In the genomic region with DNA sequence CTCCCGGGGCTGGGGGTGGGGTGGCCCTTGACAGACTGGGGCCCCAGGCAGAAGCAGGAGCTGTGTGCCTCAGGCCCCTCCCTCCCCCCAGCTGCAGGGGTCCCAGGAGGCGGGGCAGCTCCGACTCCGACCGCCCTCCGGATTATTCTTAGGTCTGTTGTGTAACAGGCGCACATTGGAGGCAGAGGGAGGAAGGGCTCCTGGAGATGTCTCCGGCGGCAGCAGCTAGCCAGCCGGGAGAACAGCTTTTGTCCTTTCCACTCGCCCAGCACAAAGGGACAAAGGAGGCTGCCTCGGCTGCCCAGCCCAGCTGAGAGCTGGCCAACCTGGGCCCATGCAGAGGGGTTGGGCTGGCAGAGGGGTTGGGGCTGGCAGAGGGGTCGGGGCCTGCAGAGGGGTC, we compare ENCODE assay signal across 14 cellular contexts. TPM values are rescaled to one million over a fixed set of nuclear protein-coding genes. Genes with fewer than 3 reads are reported as not detected.
DNase-seq lines count a peak whose midpoint lies in the region; ATAC-seq and TF ChIP-seq lines count a peak whose summit lies in the region.
"Had no signal": no experiment of that assay in that cellular context is flagged by ENCODE, and none has a peak within 500 bp of the region (broad histone marks: within the 10 kb centered on the region; RNA-seq: fewer than 3 reads in every experiment).

No MANE protein-coding gene starts in this region.

- no peak overlapping the region for H3K27ac ChIP-seq in GM23248
- H3K27ac ChIP-seq: epithelial cell of prostate, suprapubic skin had no signal

- no peaks in the 10 kb centered on the region for H4K20me1 ChIP-seq in GM23248 (ENCODE audit: insufficient read depth)

- no peak overlapping the region for H3K9ac ChIP-seq in GM23248

- H3K4me2 ChIP-seq in GM23248 (ENCODE audit: unreplicated experiment): no peak overlapping the region

- H3K4me3 ChIP-seq in choroid plexus epithelial cell (ENCODE audit: low read depth, low read length) (no peak overlapping the region), mucosa of descending colon (no peak overlapping the region), GM23248 (no peak overlapping the region)
- H3K4me3 ChIP-seq: A549, suprapubic skin had no signal

- H2AFZ ChIP-seq in GM23248: no peak overlapping the region

- H3K36me3 ChIP-seq in mucosa of descending colon (ENCODE audit: low read depth) (no peaks in the 10 kb centered on the region), GM23248 (ENCODE audit: low read depth) (no peaks in the 10 kb centered on the region)
- H3K36me3 ChIP-seq: suprapubic skin had no signal

- in situ Hi-C loops in GM23248 (cut with MboI): no loop called here

- H3K27me3 ChIP-seq in GM23248 (replicated peaks; ENCODE audit: insufficient read depth): peaks cover 26% of the 10 kb centered on the region

- intact Hi-C loops in mucosa of descending colon (cut with DNase I, micrococcal nuclease): no loop called here

- no peaks in the 10 kb centered on the region for H3K9me3 ChIP-seq in mucosa of descending colon
- H3K9me3 ChIP-seq in GM23248 (ENCODE audit: low read depth): no peaks in the 10 kb centered on the region
- H3K9me3 ChIP-seq: A549, suprapubic skin had no signal

- no peaks in the 10 kb centered on the region for H3K4me1 ChIP-seq in mucosa of descending colon (ENCODE audit: low read depth)
- H3K4me1 ChIP-seq in GM23248 (ENCODE audit: insufficient read depth): peaks cover 4% of the 10 kb centered on the region

- no peak for ATAC-seq in mucosa of descending colon
- ATAC-seq in HG02642 (IDR thresholded peaks at IDR 0.05; ENCODE audit: poor library complexity, unreplicated experiment): no peak
- ATAC-seq: activated CD4-positive, alpha-beta T cell treated with anti-CD3 and anti-CD28 coated beads for 36 hours had no signal

- TF ChIP-seq CTCF in choroid plexus epithelial cell (conservative IDR thresholded peaks at IDR 0.05; ENCODE audit: low read depth, low read length) (no peak), mucosa of descending colon (IDR thresholded peaks at IDR 0.05) (no peak)

- H3K9me2 ChIP-seq in GM23248 (ENCODE audit: insufficient read depth): no peaks in the 10 kb centered on the region

- 10% methylated on average over 11 to 12 of the region's 13 CpGs for WGBS in GM23248 (ENCODE audit: low coverage in 1 of 2, low lambda C conversion rate in 2 of 2, missing lambda C conversion rate in 2 of 2), 2 experiments

- no peaks in the 10 kb centered on the region for H3K79me2 ChIP-seq in GM23248 (ENCODE audit: insufficient read depth)

- DNase-seq in AG20443 (ENCODE audit: low spot score): peak; percentile 49
- DNase-seq in NCI-H82 treated with DMSO at 0.1 percent for 48 hours (lab: John Stamatoyannopoulos, UW; ENCODE audit: unreplicated experiment): peak; percentile 79
- peak; percentile 60 for DNase-seq in choroid plexus epithelial cell (ENCODE audit: low read depth)
- peak; percentile 82 for DNase-seq in midbrain (lab: John Stamatoyannopoulos, UW)
- no peak for DNase-seq in mucosa of descending colon
- DNase-seq in GM23248: no peak
- no peak for DNase-seq in NCI-H1417 treated with DMSO at 0.1 percent for 48 hours (lab: John Stamatoyannopoulos, UW)
- DNase-seq: activated CD4-positive, alpha-beta T cell treated with anti-CD3 and anti-CD28 coated beads for 36 hours; activated T-cell treated with anti-CD3 and anti-CD28 coated beads for 4 hours; SHP77 treated with DMSO at 0.1 percent for 48 hours had no signal

- no peaks in the 10 kb centered on the region for H3F3A ChIP-seq in GM23248 (ENCODE audit: insufficient read depth)

RNA-seq across cellular contexts. Expression of gene PLCH2, which starts 29.7 kb away (rescaled TPM):
- 1 to 10 TPM; 1.2 to 6.8 (median 1.9) TPM for total RNA-seq in mucosa of descending colon
- 0.13 TPM in 1 of 2 replicates, not detected in the other for total RNA-seq in GM23248 (2014; rRNA removed; shearing (Covaris generic))
- polyA plus RNA-seq in GM23248 (2016; fragmentation: Nextera tagmentation; extraction: Ambion mirVana): not detected in 2 replicates

RNA-seq across cellular contexts. Expression of gene PEX10, which starts 34.0 kb away (rescaled TPM):
- total RNA-seq in mucosa of descending colon: 10 to 100 TPM; 13.4 to 20.4 (median 18.4) TPM
- 51.3 and 59.1 TPM in 2 replicates for total RNA-seq in GM23248 (2014; rRNA removed; shearing (Covaris generic))
- polyA plus RNA-seq in GM23248 (2016; fragmentation: Nextera tagmentation; extraction: Ambion mirVana): 24.7 and 29.1 TPM in 2 replicates

RNA-seq across cellular contexts. Expression of gene RER1, which starts 54.8 kb away (rescaled TPM):
- total RNA-seq in mucosa of descending colon: 100 to 1,000 TPM; 151 to 217 (median 193) TPM
- total RNA-seq in GM23248 (2014; rRNA removed; shearing (Covaris generic)): 69.7 and 135 TPM in 2 replicates
- polyA plus RNA-seq in GM23248 (2016; fragmentation: Nextera tagmentation; extraction: Ambion mirVana): 328 and 331 TPM in 2 replicates

RNA-seq across cellular contexts. Expression of gene MORN1, which starts 55.0 kb away (rescaled TPM):
- 10 to 100 TPM; 13.1 to 17.4 (median 13.4) TPM for total RNA-seq in mucosa of descending colon
- 6.3 and 8.8 TPM in 2 replicates for total RNA-seq in GM23248 (2014; rRNA removed; shearing (Covaris generic))
- polyA plus RNA-seq in GM23248 (2016; fragmentation: Nextera tagmentation; extraction: Ambion mirVana): 5.5 and 7.2 TPM in 2 replicates

Comparison
In these comparisons a context has a peak if more than half of its experiments do, and no peak if none do; other contexts are left out.
1. DNase-seq: peak in AG20443 (single experiment), NCI-H82 treated with DMSO at 0.1 percent for 48 hours (single experiment), choroid plexus epithelial cell (single experiment) and midbrain (single experiment); none in mucosa of descending colon (0 of 3), GM23248 (single experiment) and NCI-H1417 treated with DMSO at 0.1 percent for 48 hours (single experiment).